ENCODE assay signal across 8 cellular contexts in the genomic region with DNA sequence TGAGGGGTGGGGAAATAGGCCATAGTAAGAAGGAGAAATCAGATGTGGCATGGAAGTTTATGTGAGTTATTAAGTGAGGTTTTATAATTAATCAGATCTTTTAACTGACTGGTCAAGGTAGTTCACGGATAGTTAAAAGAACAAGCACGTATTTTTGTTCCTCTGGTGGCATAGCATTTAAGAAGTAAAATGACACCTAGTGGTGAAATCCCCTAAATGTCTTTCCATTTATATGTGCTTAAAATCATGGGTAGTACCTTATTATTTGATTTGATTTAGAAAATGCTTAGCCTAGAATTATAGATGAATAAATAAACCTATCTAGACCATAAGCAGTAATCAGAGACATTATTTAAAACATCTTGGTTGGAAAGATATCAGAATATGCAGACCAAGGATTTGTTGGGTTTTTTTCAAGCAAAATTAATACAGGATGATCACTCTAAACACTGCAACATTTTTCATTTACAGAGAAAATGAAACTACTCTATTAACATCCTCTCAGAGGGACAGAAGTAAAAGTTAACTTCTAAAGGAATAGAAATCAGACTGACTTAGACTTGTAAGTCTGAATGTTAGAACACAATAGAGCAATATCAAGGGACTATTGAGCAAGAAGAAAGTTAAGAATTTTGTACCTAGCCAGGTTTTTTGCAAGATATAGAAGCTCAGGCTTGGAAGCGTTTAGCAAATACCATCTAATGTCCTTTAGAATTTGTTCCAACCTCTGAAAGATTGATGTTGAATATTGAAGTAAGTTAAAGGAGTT.
DNase-seq lines count a peak whose midpoint lies in the region; ATAC-seq, FAIRE-seq and TF ChIP-seq lines count a peak whose summit lies in the region.

No MANE protein-coding gene starts in this region.

- no peak overlapping the region for H3K4me3 ChIP-seq in WERI-Rb-1 (ENCODE audit: low read depth, low read length)
- no peak overlapping the region for H3K4me3 ChIP-seq in small intestine (ENCODE audit: low read depth in 1 of 2, low read length in 2 of 2)

- 27 to 33% (median 31%) methylated on average over 3 of the region's 3 CpGs for WGBS in small intestine, 3 donors

- DNase-seq in DMS53 treated with DMSO at 0.1 percent for 48 hours (lab: John Stamatoyannopoulos, UW; ENCODE audit: unreplicated experiment), result peak; percentile 22
- DNase-seq in WERI-Rb-1, result no peak
- DNase-seq in glomerular visceral epithelial cell (ENCODE audit: extremely low spot score), result peak; percentile 23
- peak; percentile 59 for DNase-seq in small intestine
- no peak for DNase-seq in NCI-H2029 (lab: John Stamatoyannopoulos, UW)

- TF ChIP-seq CTCF in LNCAP (IDR thresholded peaks at IDR 0.05) (peak; percentile 66), WERI-Rb-1 (IDR thresholded peaks at IDR 0.05; ENCODE audit: low read depth, low read length) (peak; percentile 11; the same call in 1 of the 2 replicates)

- H3K9me3 ChIP-seq in WERI-Rb-1 (ENCODE audit: severe bottlenecking), result no peaks in the 10 kb centered on the region
- no peaks in the 10 kb centered on the region for H3K9me3 ChIP-seq in small intestine (ENCODE audit: control insufficient read depth, low read depth)

- peaks cover 3% of the 10 kb centered on the region for H3K36me3 ChIP-seq in WERI-Rb-1
- no peaks in the 10 kb centered on the region for H3K36me3 ChIP-seq in small intestine (ENCODE audit: control insufficient read depth in 2 of 2, insufficient read depth in 2 of 2, low read length in 2 of 2)

- H3K27me3 ChIP-seq in WERI-Rb-1 (ENCODE audit: insufficient read depth, low read depth, severe bottlenecking) (no peaks in the 10 kb centered on the region), small intestine (ENCODE audit: control insufficient read depth in 2 of 2, insufficient read depth in 2 of 2, low read length in 2 of 2) (no peaks in the 10 kb centered on the region)

- peak; percentile 87 for FAIRE-seq in small intestine (lab: Jason Lieb, UNC)

- peaks cover 2 to 4% of the 10 kb centered on the region in 2 donors for H3K4me1 ChIP-seq in small intestine (ENCODE audit: control insufficient read depth in 2 of 2, insufficient read depth in 1 of 2, low read depth in 1 of 2, low read length in 1 of 2)

- H3K27ac ChIP-seq in WERI-Rb-1, result no peak overlapping the region
- H3K27ac ChIP-seq in small intestine (ENCODE audit: low read depth in 1 of 2, low read length in 1 of 2), result peak overlapping the region in 1 of 2 donors; percentile 11

- ATAC-seq in GM21381 (IDR thresholded peaks at IDR 0.05; ENCODE audit: unreplicated experiment) (peak; percentile 58), HG03196 (IDR thresholded peaks at IDR 0.05; ENCODE audit: unreplicated experiment) (no peak)

Comparison
In these comparisons a context has a peak if more than half of its experiments do, and no peak if none do; other contexts are left out.
1. DNase-seq: peak in DMS53 treated with DMSO at 0.1 percent for 48 hours (single experiment), glomerular visceral epithelial cell (single experiment) and small intestine (single experiment); none in WERI-Rb-1 (single experiment) and NCI-H2029 (single experiment).